9 cellular contexts compared by ENCODE assay signal in the genomic region with DNA sequence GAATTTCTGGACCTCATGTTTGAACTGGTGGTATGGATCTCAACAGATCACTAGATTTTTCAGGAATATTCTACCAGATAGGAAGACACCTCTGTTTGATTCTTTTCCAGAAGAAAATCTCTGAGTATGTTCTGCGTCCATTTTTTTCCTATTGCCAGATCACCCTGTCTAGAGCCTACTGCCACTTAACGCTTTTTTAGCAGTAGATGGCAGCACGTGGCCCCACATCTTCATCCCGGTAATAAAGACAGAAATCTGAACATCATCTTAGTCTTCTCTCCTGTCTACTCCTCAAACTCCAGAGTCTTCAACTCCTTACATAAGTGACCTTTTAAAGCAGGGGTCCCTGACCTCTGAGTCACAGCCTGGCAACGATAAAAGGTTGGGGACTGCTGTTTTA.
A peak's percentile ranks its signal among the peaks of the same experiment; 100 is the strongest.
DNase-seq lines count a peak whose midpoint lies in the region; ATAC-seq and TF ChIP-seq lines count a peak whose summit lies in the region.
"Had no signal": no experiment of that assay in that cellular context is flagged by ENCODE, and none has a peak within 500 bp of the region (broad histone marks: within the 10 kb centered on the region; RNA-seq: fewer than 3 reads in every experiment).

No MANE protein-coding gene starts in this region.

- H3K9me3 Mint-ChIP-seq in memory B cell = no peaks in the 10 kb centered on the region

- CTCF ChIA-PET in HEK293 (lab: Yijun Ruan, JAX) = interaction anchor here (1.0 kb wide), 1 partner anchor 79 kb away, joined by 3 read pairs; no protein-coding TSS in a partner anchor

- peak; percentile 47 for ATAC-seq in memory B cell (ENCODE audit: low read depth)
- ATAC-seq in GM19467 (IDR thresholded peaks at IDR 0.05; ENCODE audit: unreplicated experiment) = no peak
- ATAC-seq in upper lobe of right lung = no peak

- H3K36me3 ChIP-seq in HEK293 (ENCODE audit: control insufficient read depth in 2 of 2, insufficient read depth in 1 of 2, low read length in 2 of 2) (no peaks in the 10 kb centered on the region), upper lobe of right lung (no peaks in the 10 kb centered on the region)

- H3K27ac Mint-ChIP-seq in memory B cell = no peak overlapping the region

- H3K27me3 Mint-ChIP-seq in memory B cell = no peaks in the 10 kb centered on the region

- POLR2A ChIA-PET in HEK293 (lab: Yijun Ruan, JAX) = no interaction called here

- TF ChIP-seq POLR2A in lower leg skin (IDR thresholded peaks at IDR 0.05) = no peak

- H3K4me1 ChIP-seq in HEK293 (ENCODE audit: control insufficient read depth, insufficient read depth, low read length) (no peaks in the 10 kb centered on the region), upper lobe of right lung (no peaks in the 10 kb centered on the region)

- intact Hi-C loops in upper lobe of right lung (cut with DNase I) (no loop called here), lower leg skin (cut with DNase I; ENCODE audit: low total_unique reads) (no loop called here)

- H3K4me1 Mint-ChIP-seq in memory B cell = peaks cover 17% of the 10 kb centered on the region

- H3K9me3 ChIP-seq in HEK293 (ENCODE audit: control insufficient read depth, insufficient read depth, low read depth, low read length) (no peaks in the 10 kb centered on the region), upper lobe of right lung (no peaks in the 10 kb centered on the region)

- no peaks in the 10 kb centered on the region for H3K36me3 Mint-ChIP-seq in memory B cell

- H3K27ac ChIP-seq in HEK293 (ENCODE audit: extremely low read depth, low read depth, low read length) = no peak overlapping the region
- no peak overlapping the region for H3K27ac ChIP-seq in upper lobe of right lung

- TF ChIP-seq CTCF in HEK293 (tag by site-specific recombination; IDR thresholded peaks at IDR 0.05) = no peak
- TF ChIP-seq CTCF in upper lobe of right lung (IDR thresholded peaks at IDR 0.05) = no peak
- no peak for TF ChIP-seq CTCF in lower leg skin (IDR thresholded peaks at IDR 0.05)

- DNase-seq in EL (peak; percentile 53), RPMI8226 (peak; percentile 16), memory B cell (ENCODE audit: low spot score in 2 of 2) (no peak), HUDEP-2 (lab: John Stamatoyannopoulos, UW; ENCODE audit: unreplicated experiment in 76 of 76) (no peak), upper lobe of right lung (no peak), lower leg skin (ENCODE audit: low spot score in 2 of 2) (no peak)
- DNase-seq: activated gamma-delta T cell had no signal

- WGBS in lower leg skin, 2 donors = 64 to 75% methylated on average over 5 of the region's 5 CpGs

- H3K4me3 ChIP-seq in HEK293 (ENCODE audit: low read depth, low read length) (no peak overlapping the region), upper lobe of right lung (no peak overlapping the region), lower leg skin (ENCODE audit: low read depth, poor library complexity, severe bottlenecking) (no peak overlapping the region)

- H3K4me3 Mint-ChIP-seq in memory B cell = no peak overlapping the region

- H3K27me3 ChIP-seq in upper lobe of right lung = no peaks in the 10 kb centered on the region

TF ChIP-seq in HEK293, 187 proteins besides CTCF, POLR2A, EP300 and RAD21:
- TF ChIP-seq, protein P1, sequence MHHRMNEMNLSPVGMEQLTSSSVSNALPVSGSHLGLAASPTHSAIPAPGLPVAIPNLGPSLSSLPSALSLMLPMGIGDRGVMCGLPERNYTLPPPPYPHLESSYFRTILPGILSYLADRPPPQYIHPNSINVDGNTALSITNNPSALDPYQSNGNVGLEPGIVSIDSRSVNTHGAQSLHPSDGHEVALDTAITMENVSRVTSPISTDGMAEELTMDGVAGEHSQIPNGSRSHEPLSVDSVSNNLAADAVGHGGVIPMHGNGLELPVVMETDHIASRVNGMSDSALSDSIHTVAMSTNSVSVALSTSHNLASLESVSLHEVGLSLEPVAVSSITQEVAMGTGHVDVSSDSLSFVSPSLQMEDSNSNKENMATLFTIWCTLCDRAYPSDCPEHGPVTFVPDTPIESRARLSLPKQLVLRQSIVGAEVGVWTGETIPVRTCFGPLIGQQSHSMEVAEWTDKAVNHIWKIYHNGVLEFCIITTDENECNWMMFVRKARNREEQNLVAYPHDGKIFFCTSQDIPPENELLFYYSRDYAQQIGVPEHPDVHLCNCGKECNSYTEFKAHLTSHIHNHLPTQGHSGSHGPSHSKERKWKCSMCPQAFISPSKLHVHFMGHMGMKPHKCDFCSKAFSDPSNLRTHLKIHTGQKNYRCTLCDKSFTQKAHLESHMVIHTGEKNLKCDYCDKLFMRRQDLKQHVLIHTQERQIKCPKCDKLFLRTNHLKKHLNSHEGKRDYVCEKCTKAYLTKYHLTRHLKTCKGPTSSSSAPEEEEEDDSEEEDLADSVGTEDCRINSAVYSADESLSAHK (tag by site-specific recombination; IDR thresholded peaks at IDR 0.05) = no peak
- TF ChIP-seq ZNF112 (tag by site-specific recombination; IDR thresholded peaks at IDR 0.05) (no peak), ZNF16 (tag by site-specific recombination; IDR thresholded peaks at IDR 0.05; ENCODE audit: low read depth) (no peak), TRIM28 (IDR thresholded peaks at IDR 0.05; ENCODE audit: borderline replicate concordance, low read length) (no peak), BCL11A (tag by site-specific recombination; IDR thresholded peaks at IDR 0.05; ENCODE audit: low read depth) (no peak), ZNF654 (tag by site-specific recombination; IDR thresholded peaks at IDR 0.05; ENCODE audit: low read depth) (peak; percentile 25; the same call in 1 of the 2 replicates)

Comparison
In these comparisons a context has a peak if more than half of its experiments do, and no peak if none do; other contexts are left out.
1. DNase-seq: peak in EL (single experiment) and RPMI8226 (single experiment); none in memory B cell (0 of 2), HUDEP-2 (0 of 76), upper lobe of right lung (single experiment) and lower leg skin (0 of 2).